Comparison of ENCODE assay signal across 2 cellular contexts in the genomic region with DNA sequence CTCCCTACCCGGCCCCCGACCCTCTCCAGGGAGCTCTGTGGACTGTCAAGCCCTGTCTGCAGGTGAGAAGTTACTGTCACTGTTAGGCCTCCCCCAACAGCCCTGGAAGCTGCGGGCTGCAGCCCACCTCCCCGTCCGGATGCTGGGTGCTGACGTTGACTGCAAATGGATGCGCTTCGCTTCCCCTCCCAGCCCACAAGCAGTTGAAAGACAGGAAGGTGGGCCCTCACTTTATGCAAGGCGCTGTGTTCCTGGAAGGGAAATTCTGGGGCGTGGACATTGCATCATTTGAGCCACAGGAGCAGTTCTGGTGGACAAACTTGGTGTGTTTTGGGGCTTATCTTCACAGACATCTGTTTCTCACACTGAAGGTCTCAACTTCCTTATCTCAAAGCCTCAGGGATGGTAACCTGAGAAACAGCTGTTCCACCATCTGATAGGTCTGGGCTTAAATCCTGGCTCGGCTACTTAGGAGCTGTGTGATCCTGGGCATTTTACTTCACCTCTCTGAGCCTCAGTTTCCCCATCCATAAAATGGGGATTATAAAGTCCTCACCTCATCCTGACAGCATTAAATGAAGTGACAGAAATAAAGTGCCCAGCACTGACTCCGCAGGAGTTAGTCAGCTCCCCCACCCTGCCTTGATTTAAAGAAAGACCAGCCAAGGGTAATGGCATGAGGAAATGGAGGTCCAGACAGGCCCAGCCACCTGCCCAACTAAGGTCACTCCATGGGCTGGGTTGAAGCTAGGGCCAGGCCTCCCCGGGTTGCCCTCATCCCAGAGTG.
TF ChIP-seq lines count a peak whose summit lies in the region.

No MANE protein-coding gene starts in this region.

TF ChIP-seq in WTC11, 78 proteins besides CTCF, POLR2A, EP300 and RAD21:
- TF ChIP-seq EMX1 (CRISPR knock-in tag; IDR thresholded peaks at IDR 0.05) (no peak), GABPB1 (CRISPR knock-in tag; IDR thresholded peaks at IDR 0.05) (peak; percentile 46)

TF ChIP-seq in HepG2, 621 proteins besides CTCF, POLR2A, EP300 and RAD21:
- no peak for TF ChIP-seq NAIF1 (CRISPR knock-in tag; IDR thresholded peaks at IDR 0.05; ENCODE audit: borderline replicate concordance)
- no peak for TF ChIP-seq NFYC (CRISPR knock-in tag; IDR thresholded peaks at IDR 0.05)
- TF ChIP-seq HDAC2 (CRISPR knock-in tag; IDR thresholded peaks at IDR 0.05): no peak
- TF ChIP-seq ZNF703 (CRISPR knock-in tag; IDR thresholded peaks at IDR 0.05; ENCODE audit: borderline replicate concordance): peak; percentile 4; the same call in 1 of the 2 replicates
- TF ChIP-seq ATM (IDR thresholded peaks at IDR 0.05; ENCODE audit: borderline replicate concordance): no peak
- TF ChIP-seq CEBPG (CRISPR knock-in tag; IDR thresholded peaks at IDR 0.05): peak; percentile 26; the same call in 1 of the 2 replicates
- peak; percentile 30; the same call in 1 of the 2 replicates for TF ChIP-seq ZNF768 (CRISPR knock-in tag; IDR thresholded peaks at IDR 0.05)
- TF ChIP-seq ZZZ3 (CRISPR knock-in tag; IDR thresholded peaks at IDR 0.05; ENCODE audit: borderline replicate concordance): no peak
- TF ChIP-seq ZBTB21 (CRISPR knock-in tag; IDR thresholded peaks at IDR 0.05): no peak
- TF ChIP-seq ZMYM3 (CRISPR knock-in tag; IDR thresholded peaks at IDR 0.05): peak; percentile 24; the same call in 1 of the 2 replicates
- TF ChIP-seq ZBTB38 (CRISPR knock-in tag; IDR thresholded peaks at IDR 0.05): 0 out of 2 replicates have a peak, but pooled peaks have one; percentile 2
- TF ChIP-seq ZNF629 (CRISPR knock-in tag; conservative IDR thresholded peaks at IDR 0.05): peak; percentile 85
- no peak; the same call in 1 of the 2 replicates for TF ChIP-seq SAP130 (CRISPR knock-in tag; IDR thresholded peaks at IDR 0.05; ENCODE audit: low read depth)
- TF ChIP-seq ZNF776 (CRISPR knock-in tag; IDR thresholded peaks at IDR 0.05): 0 out of 2 replicates have a peak, but pooled peaks have one; percentile 25
- TF ChIP-seq, protein P1, sequence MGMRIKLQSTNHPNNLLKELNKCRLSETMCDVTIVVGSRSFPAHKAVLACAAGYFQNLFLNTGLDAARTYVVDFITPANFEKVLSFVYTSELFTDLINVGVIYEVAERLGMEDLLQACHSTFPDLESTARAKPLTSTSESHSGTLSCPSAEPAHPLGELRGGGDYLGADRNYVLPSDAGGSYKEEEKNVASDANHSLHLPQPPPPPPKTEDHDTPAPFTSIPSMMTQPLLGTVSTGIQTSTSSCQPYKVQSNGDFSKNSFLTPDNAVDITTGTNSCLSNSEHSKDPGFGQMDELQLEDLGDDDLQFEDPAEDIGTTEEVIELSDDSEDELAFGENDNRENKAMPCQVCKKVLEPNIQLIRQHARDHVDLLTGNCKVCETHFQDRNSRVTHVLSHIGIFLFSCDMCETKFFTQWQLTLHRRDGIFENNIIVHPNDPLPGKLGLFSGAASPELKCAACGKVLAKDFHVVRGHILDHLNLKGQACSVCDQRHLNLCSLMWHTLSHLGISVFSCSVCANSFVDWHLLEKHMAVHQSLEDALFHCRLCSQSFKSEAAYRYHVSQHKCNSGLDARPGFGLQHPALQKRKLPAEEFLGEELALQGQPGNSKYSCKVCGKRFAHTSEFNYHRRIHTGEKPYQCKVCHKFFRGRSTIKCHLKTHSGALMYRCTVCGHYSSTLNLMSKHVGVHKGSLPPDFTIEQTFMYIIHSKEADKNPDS (CRISPR knock-in tag; IDR thresholded peaks at IDR 0.05): no peak
- TF ChIP-seq, protein P2, sequence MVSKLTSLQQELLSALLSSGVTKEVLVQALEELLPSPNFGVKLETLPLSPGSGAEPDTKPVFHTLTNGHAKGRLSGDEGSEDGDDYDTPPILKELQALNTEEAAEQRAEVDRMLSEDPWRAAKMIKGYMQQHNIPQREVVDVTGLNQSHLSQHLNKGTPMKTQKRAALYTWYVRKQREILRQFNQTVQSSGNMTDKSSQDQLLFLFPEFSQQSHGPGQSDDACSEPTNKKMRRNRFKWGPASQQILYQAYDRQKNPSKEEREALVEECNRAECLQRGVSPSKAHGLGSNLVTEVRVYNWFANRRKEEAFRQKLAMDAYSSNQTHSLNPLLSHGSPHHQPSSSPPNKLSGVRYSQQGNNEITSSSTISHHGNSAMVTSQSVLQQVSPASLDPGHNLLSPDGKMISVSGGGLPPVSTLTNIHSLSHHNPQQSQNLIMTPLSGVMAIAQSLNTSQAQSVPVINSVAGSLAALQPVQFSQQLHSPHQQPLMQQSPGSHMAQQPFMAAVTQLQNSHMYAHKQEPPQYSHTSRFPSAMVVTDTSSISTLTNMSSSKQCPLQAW (CRISPR knock-in tag; IDR thresholded peaks at IDR 0.05): no peak
- no peak for TF ChIP-seq ZNF598 (CRISPR knock-in tag; IDR thresholded peaks at IDR 0.05; ENCODE audit: borderline replicate concordance)
- TF ChIP-seq ZNF33A (CRISPR knock-in tag; IDR thresholded peaks at IDR 0.05; ENCODE audit: borderline replicate concordance): no peak
- TF ChIP-seq CEBPB (IDR thresholded peaks at IDR 0.05; ENCODE audit: borderline replicate concordance, low read depth, low read length): peak; percentile 29; the same call in 1 of the 2 replicates
- TF ChIP-seq ZNF292 (CRISPR knock-in tag; IDR thresholded peaks at IDR 0.05; ENCODE audit: borderline replicate concordance, low read depth): 0 out of 2 replicates have a peak, but pooled peaks have one; percentile 10
